1 cellular context compared by ENCODE assay signal in genomic region chr1:226654046-226654445, GRCh38.
TF ChIP-seq lines count a peak whose summit lies in the region.

No MANE protein-coding gene starts in this region.

TF ChIP-seq in HepG2, 621 proteins besides CTCF, POLR2A, EP300 and RAD21 (continued from another document):
- TF ChIP-seq, protein P1, sequence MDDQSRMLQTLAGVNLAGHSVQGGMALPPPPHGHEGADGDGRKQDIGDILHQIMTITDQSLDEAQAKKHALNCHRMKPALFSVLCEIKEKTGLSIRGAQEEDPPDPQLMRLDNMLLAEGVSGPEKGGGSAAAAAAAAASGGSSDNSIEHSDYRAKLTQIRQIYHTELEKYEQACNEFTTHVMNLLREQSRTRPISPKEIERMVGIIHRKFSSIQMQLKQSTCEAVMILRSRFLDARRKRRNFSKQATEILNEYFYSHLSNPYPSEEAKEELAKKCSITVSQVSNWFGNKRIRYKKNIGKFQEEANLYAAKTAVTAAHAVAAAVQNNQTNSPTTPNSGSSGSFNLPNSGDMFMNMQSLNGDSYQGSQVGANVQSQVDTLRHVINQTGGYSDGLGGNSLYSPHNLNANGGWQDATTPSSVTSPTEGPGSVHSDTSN (CRISPR knock-in tag; IDR thresholded peaks at IDR 0.05; ENCODE audit: borderline replicate concordance) = no peak
- no peak for TF ChIP-seq ZNF446 (CRISPR knock-in tag; IDR thresholded peaks at IDR 0.05)
- no peak for TF ChIP-seq ZBTB3 (CRISPR knock-in tag; IDR thresholded peaks at IDR 0.05; ENCODE audit: borderline replicate concordance, low read depth)
- TF ChIP-seq ZNF234 (CRISPR knock-in tag; conservative IDR thresholded peaks at IDR 0.05) = no peak
- no peak for TF ChIP-seq ZNF251 (CRISPR knock-in tag; IDR thresholded peaks at IDR 0.05)
- TF ChIP-seq ZNF501 (CRISPR knock-in tag; IDR thresholded peaks at IDR 0.05) = no peak
TF ChIP-seq in HepG2: peak in this region for 0.
